ENCODE assay signal across 10 cellular contexts in genomic region chr17:31580331-31581021, GRCh38.
DNase-seq lines count a peak whose midpoint lies in the region; ATAC-seq and TF ChIP-seq lines count a peak whose summit lies in the region.
"Had no signal": no experiment of that assay in that cellular context is flagged by ENCODE, and none has a peak within 500 bp of the region (broad histone marks: within the 10 kb centered on the region; RNA-seq: fewer than 3 reads in every experiment).

No MANE protein-coding gene starts in this region.

- no peaks in the 10 kb centered on the region for H3K9me3 Mint-ChIP-seq in endothelial cell (ENCODE audit: unreplicated experiment)

- H3K27me3 ChIP-seq in neutrophil = no peaks in the 10 kb centered on the region

- H3K36me3 Mint-ChIP-seq in endothelial cell (ENCODE audit: low read depth, unreplicated experiment) = no peaks in the 10 kb centered on the region

- H3K27ac ChIP-seq in neutrophil = peak overlapping the region; percentile 80
- H3K27ac ChIP-seq: KMS-11 had no signal

- no peaks in the 10 kb centered on the region for H3K36me3 ChIP-seq in neutrophil

- ATAC-seq in GM18520 (IDR thresholded peaks at IDR 0.05; ENCODE audit: unreplicated experiment) = no peak
- no peak for ATAC-seq in GM19397 (IDR thresholded peaks at IDR 0.05; ENCODE audit: unreplicated experiment)

- no peaks in the 10 kb centered on the region for H3K9me3 ChIP-seq in neutrophil

- H3K27ac Mint-ChIP-seq in endothelial cell (ENCODE audit: unreplicated experiment) = peak overlapping the region; percentile 38

- peaks cover 2% of the 10 kb centered on the region for H3K27me3 Mint-ChIP-seq in endothelial cell (ENCODE audit: unreplicated experiment)

- peaks cover 50 to 63% of the 10 kb centered on the region in 2 experiments for H3K4me1 ChIP-seq in neutrophil (ENCODE audit: control insufficient read depth in 1 of 2, insufficient read depth in 1 of 2, low read depth in 1 of 2, low read length in 1 of 2)

- H3K4me1 Mint-ChIP-seq in endothelial cell (ENCODE audit: unreplicated experiment) = peaks cover 4% of the 10 kb centered on the region

- no peak for TF ChIP-seq CTCF in endothelial cell (IDR thresholded peaks at IDR 0.05; ENCODE audit: unreplicated experiment)
- TF ChIP-seq CTCF in neutrophil (IDR thresholded peaks at IDR 0.05) = no peak

- H3K4me3 ChIP-seq in neutrophil (ENCODE audit: low read depth in 1 of 2, low read length in 1 of 2) = peak overlapping the region in 1 of 2 experiments; percentile 13

- peak; percentile 46 for DNase-seq in Ammon's horn (ENCODE audit: low spot score)
- peak; percentile 79 for DNase-seq in MV-4-11 (lab: John Stamatoyannopoulos, UW)
- no peak for DNase-seq in endothelial cell (ENCODE audit: low spot score)
- DNase-seq in NCI-H1694 treated with DMSO at 0.1 percent for 48 hours (lab: John Stamatoyannopoulos, UW) = no peak
- DNase-seq in NCI-H526 treated with DMSO at 0.1 percent for 48 hours (lab: John Stamatoyannopoulos, UW) = no peak
- DNase-seq: activated naive CD4-positive, alpha-beta T cell treated with anti-CD3 and anti-CD28 coated beads, Interleukin-2, amount 50 U/mL, for 16 hours had no signal

- H3K4me3 Mint-ChIP-seq in endothelial cell (ENCODE audit: unreplicated experiment) = no peak overlapping the region

Comparison
In these comparisons a context has a peak if more than half of its experiments do, and no peak if none do; other contexts are left out.
1. DNase-seq: peak in Ammon's horn (single experiment) and MV-4-11 (single experiment); none in endothelial cell (single experiment), NCI-H1694 treated with DMSO at 0.1 percent for 48 hours (single experiment) and NCI-H526 treated with DMSO at 0.1 percent for 48 hours (single experiment).